ENCODE assay signal across 15 cellular contexts in genomic region chr12:111284709-111285108, GRCh38.
A peak's percentile ranks its signal among the peaks of the same experiment; 100 is the strongest.
DNase-seq lines count a peak whose midpoint lies in the region; ATAC-seq, FAIRE-seq and TF ChIP-seq lines count a peak whose summit lies in the region.
"Had no signal": no experiment of that assay in that cellular context is flagged by ENCODE, and none has a peak within 500 bp of the region (broad histone marks: within the 10 kb centered on the region; RNA-seq: fewer than 3 reads in every experiment).

No MANE protein-coding gene starts in this region.

- WGBS in HepG2 (ENCODE audit: low lambda C conversion rate) = 9% methylated on average over 11 of the region's 11 CpGs
- WGBS in right lobe of liver (ENCODE audit: insufficient coverage, low coverage, low lambda C conversion rate, missing lambda C conversion rate) = 58% methylated on average over 7 of the region's 11 CpGs
- WGBS in neuronal stem cell (ENCODE audit: extremely low coverage in 2 of 2, insufficient read length in 2 of 2, insufficient replicate concordance in 1 of 2), 2 donors = no CpG with 5 or more reads among the region's 11 CpGs
- 67 to 75% methylated on average over 3 to 11 of the region's 11 CpGs for WGBS in transverse colon (ENCODE audit: low coverage in 1 of 2), 2 donors
- WGBS in testis, 2 donors = 79 to 83% methylated on average over 11 of the region's 11 CpGs

- POLR2A ChIA-PET in HepG2 (lab: Yijun Ruan, JAX) = no interaction called here

- no peak overlapping the region for H2BK120ac ChIP-seq in neuronal stem cell (ENCODE audit: low read depth, low read length)

- H3K27ac ChIP-seq in HepG2 (ENCODE audit: extremely low read length, insufficient read depth, low read length) (no peak overlapping the region), right lobe of liver (no peak overlapping the region), neuronal stem cell (replicated peaks; ENCODE audit: low read length) (peak overlapping the region; percentile 29), transverse colon (no peak overlapping the region), testis (no peak overlapping the region)
- H3K27ac ChIP-seq: 22Rv1, BLaER1 had no signal

- no peak for TF ChIP-seq RAD21 in HepG2 (CRISPR knock-in tag; IDR thresholded peaks at IDR 0.05)

- H3K9me3 ChIP-seq in HepG2 (ENCODE audit: low read length) (peaks cover 15% of the 10 kb centered on the region), right lobe of liver (no peaks in the 10 kb centered on the region), neuronal stem cell (replicated peaks in 1 of 2; ENCODE audit: control insufficient read depth in 2 of 2, insufficient read depth in 1 of 2, low read depth in 1 of 2, low read length in 2 of 2) (peaks cover 3 to 7% of the 10 kb centered on the region in 2 donors), BE2C (no peaks in the 10 kb centered on the region), transverse colon (peaks cover 0 to 3% of the 10 kb centered on the region in 2 donors), testis (no peaks in the 10 kb centered on the region)
- H3K9me3 ChIP-seq: Caco-2, HAP-1 had no signal

- H3K23ac ChIP-seq in neuronal stem cell (ENCODE audit: low read depth, low read length, poor library complexity) = no peak overlapping the region

- no peak for TF ChIP-seq EP300 in HepG2 (IDR thresholded peaks at IDR 0.05; ENCODE audit: low read depth in 2 of 2, low read length in 2 of 2)
- TF ChIP-seq EP300 in HepG2 (CRISPR knock-in tag; IDR thresholded peaks at IDR 0.05; ENCODE audit: borderline replicate concordance) = no peak
- TF ChIP-seq EP300 in transverse colon (IDR thresholded peaks at IDR 0.05; ENCODE audit: low read depth) = no peak

- H3K79me1 ChIP-seq in neuronal stem cell (ENCODE audit: low read depth, low read length) = no peaks in the 10 kb centered on the region

- no peak overlapping the region for H3K4me2 ChIP-seq in HepG2 (ENCODE audit: low read depth, low read length)
- no peak overlapping the region for H3K4me2 ChIP-seq in neuronal stem cell (ENCODE audit: insufficient read depth, low read length, poor library complexity, severe bottlenecking)
- H3K4me2 ChIP-seq: BLaER1 had no signal

- BruUV-seq in HepG2 (replicated peaks; lab: Mats Ljungman, UMichigan) = no TSS peak

- H2AK5ac ChIP-seq in neuronal stem cell (ENCODE audit: low read depth, low read length) = no peak overlapping the region

- DNase-seq in HepG2 (ENCODE audit: low spot score) = no peak
- DNase-seq in right lobe of liver = no peak
- no peak for DNase-seq in neuronal stem cell (ENCODE audit: low spot score)
- no peak for DNase-seq in BE2C
- DNase-seq in transverse colon = no peak
- DNase-seq in testis = no peak
- DNase-seq: Caco-2; CD8-positive, alpha-beta memory T cell; GF-D8; HFFc6 had no signal

- H3K36me3 Mint-ChIP-seq in brain = peaks cover 15% of the 10 kb centered on the region

- H3K36me3 ChIP-seq in HepG2 (replicated peaks in 1 of 2; ENCODE audit: control insufficient read depth in 1 of 2, insufficient read depth in 2 of 2, low read length in 2 of 2) (no peaks in the 10 kb centered on the region), right lobe of liver (no peaks in the 10 kb centered on the region), neuronal stem cell (replicated peaks in 1 of 2; ENCODE audit: control insufficient read depth in 2 of 2, insufficient read depth in 2 of 2, low read length in 2 of 2) (no peaks in the 10 kb centered on the region), BE2C (no peaks in the 10 kb centered on the region), transverse colon (no peaks in the 10 kb centered on the region), testis (ENCODE audit: low read depth, missing control alignments) (no peaks in the 10 kb centered on the region)
- H3K36me3 ChIP-seq: BLaER1, HAP-1 had no signal

- peak; percentile 58 for ATAC-seq in HepG2
- no peak for ATAC-seq in right lobe of liver

- no peak overlapping the region for H2BK15ac ChIP-seq in neuronal stem cell (ENCODE audit: low read length)

- no peak for TF ChIP-seq CTCF in HepG2 (CRISPR knock-in tag; IDR thresholded peaks at IDR 0.05)
- TF ChIP-seq CTCF in right lobe of liver (IDR thresholded peaks at IDR 0.05) = no peak
- TF ChIP-seq CTCF in brain (conservative IDR thresholded peaks at IDR 0.05) = no peak
- no peak for TF ChIP-seq CTCF in BE2C (IDR thresholded peaks at IDR 0.05; ENCODE audit: low read depth, low read length)
- no peak for TF ChIP-seq CTCF in transverse colon (IDR thresholded peaks at IDR 0.05)
- TF ChIP-seq CTCF in testis (IDR thresholded peaks at IDR 0.05) = no peak

- no peak overlapping the region for H2BK5ac ChIP-seq in neuronal stem cell (ENCODE audit: low read length)

- CTCF ChIA-PET in HepG2 (lab: Yijun Ruan, JAX; ENCODE audit: low intra/inter-chr PET ratio, low total read pairs) = no interaction called here

- H3K4ac ChIP-seq in neuronal stem cell (ENCODE audit: low read length) = no peak overlapping the region

- H3K4me3 Mint-ChIP-seq in brain = no peak overlapping the region
- H3K4me3 Mint-ChIP-seq: CD8-positive, alpha-beta memory T cell; HFFc6 had no signal

- no peak overlapping the region for H4K91ac ChIP-seq in neuronal stem cell (ENCODE audit: low read depth, low read length, poor library complexity)

- H2BK12ac ChIP-seq in neuronal stem cell (ENCODE audit: low read length) = no peak overlapping the region

- no peak for FAIRE-seq in HepG2 (lab: Jason Lieb, UNC)
- FAIRE-seq: GM19239 had no signal

- peaks cover 2% of the 10 kb centered on the region for H3K27me3 Mint-ChIP-seq in brain

- peaks cover 8 to 29% of the 10 kb centered on the region in 2 experiments for H3K27me3 ChIP-seq in HepG2 (ENCODE audit: control insufficient read depth in 1 of 2, insufficient read depth in 2 of 2, low read length in 2 of 2)
- H3K27me3 ChIP-seq in right lobe of liver = no peaks in the 10 kb centered on the region
- H3K27me3 ChIP-seq in neuronal stem cell (ENCODE audit: control insufficient read depth in 3 of 3, insufficient read depth in 3 of 3, low read depth in 1 of 3, low read length in 3 of 3) = no peaks in the 10 kb centered on the region
- no peaks in the 10 kb centered on the region; the same call in 1 of the 2 replicates for H3K27me3 ChIP-seq in BE2C
- H3K27me3 ChIP-seq in transverse colon = peaks cover 7% of the 10 kb centered on the region
- H3K27me3 ChIP-seq in testis = no peaks in the 10 kb centered on the region
- H3K27me3 ChIP-seq: BLaER1 had no signal

- H3K9ac ChIP-seq in HepG2 (ENCODE audit: insufficient read depth, low read depth, low read length) = no peak overlapping the region
- H3K9ac ChIP-seq in neuronal stem cell (ENCODE audit: low read depth, low read length, poor library complexity) = no peak overlapping the region
- H3K9ac ChIP-seq: BLaER1 had no signal

- H4K20me1 ChIP-seq in HepG2 (ENCODE audit: insufficient read depth, low read length) = no peaks in the 10 kb centered on the region
- H4K20me1 ChIP-seq: BLaER1 had no signal

- no peak overlapping the region for H4K8ac ChIP-seq in neuronal stem cell (ENCODE audit: low read depth, low read length)

- in situ Hi-C loops in HepG2 (cut with HindIII; ENCODE audit: extremely low pct_ligation_motif_present, low pct_unique_long_range_greater_than_20kb) (no loop called here), transverse colon (cut with MboI; ENCODE audit: low pct_ligation_motif_present in 1 of 4, low pct_unique_long_range_greater_than_20kb in 1 of 4, low sequenced_read_pairs in 3 of 4) (no loop called here)

- H3K4me3 ChIP-seq in HepG2 (replicated peaks in 1 of 3; ENCODE audit: insufficient read depth in 1 of 3, low read depth in 2 of 3, low read length in 3 of 3) (no peak overlapping the region), right lobe of liver (no peak overlapping the region), neuronal stem cell (ENCODE audit: low read length in 2 of 2) (no peak overlapping the region), BE2C (ENCODE audit: low read depth, low read length) (no peak overlapping the region), transverse colon (no peak overlapping the region), testis (no peak overlapping the region)
- H3K4me3 ChIP-seq: BLaER1, HAP-1 had no signal

- H3K14ac ChIP-seq in neuronal stem cell (ENCODE audit: low read length) = no peak overlapping the region

- peak overlapping the region in 3 of 5 experiments; percentile 16 to 52 (median 35) for H3K27ac Mint-ChIP-seq in brain
- H3K27ac Mint-ChIP-seq: HFFc6 had no signal

- H3K4me1 ChIP-seq in HepG2 (ENCODE audit: insufficient read depth, low read length) (no peaks in the 10 kb centered on the region), right lobe of liver (no peaks in the 10 kb centered on the region), neuronal stem cell (ENCODE audit: control insufficient read depth in 2 of 2, insufficient read depth in 1 of 2, low read depth in 1 of 2, low read length in 2 of 2) (peaks cover 10 to 22% of the 10 kb centered on the region in 2 donors), BE2C (no peaks in the 10 kb centered on the region), transverse colon (no peaks in the 10 kb centered on the region), testis (no peaks in the 10 kb centered on the region)
- H3K4me1 ChIP-seq: BLaER1, Caco-2, HAP-1 had no signal

- H3K79me2 ChIP-seq in HepG2 (ENCODE audit: insufficient read depth, low read length) = no peaks in the 10 kb centered on the region

- peaks cover 34% of the 10 kb centered on the region for H3K4me1 Mint-ChIP-seq in brain
- H3K4me1 Mint-ChIP-seq: CD8-positive, alpha-beta memory T cell had no signal

- H3K18ac ChIP-seq in neuronal stem cell (ENCODE audit: low read length) = peak overlapping the region; percentile 9

- TF ChIP-seq POLR2A in HepG2 (IDR thresholded peaks at IDR 0.05; ENCODE audit: insufficient read depth in 1 of 2, low read depth in 2 of 2, low read length in 2 of 2) (no peak), right lobe of liver (IDR thresholded peaks at IDR 0.05) (no peak), transverse colon (IDR thresholded peaks at IDR 0.05) (no peak), testis (IDR thresholded peaks at IDR 0.05) (no peak)

- intact Hi-C loops in HepG2 (cut with micrococcal nuclease; ENCODE audit: unreplicated experiment) (no loop called here), right lobe of liver (cut with DNase I) (no loop called here), transverse colon (cut with DNase I; ENCODE audit: low total_unique reads) (no loop called here), testis (cut with DNase I; ENCODE audit: low total_unique reads) (no loop called here)

- H3K9me3 Mint-ChIP-seq in brain = peaks cover 4 to 13% (median 11%) of the 10 kb centered on the region in 5 experiments

- H2AFZ ChIP-seq in HepG2 (ENCODE audit: low read length) = no peak overlapping the region
- H2AFZ ChIP-seq in neuronal stem cell (ENCODE audit: low read length) = no peak overlapping the region

TF ChIP-seq in HepG2, 621 proteins besides CTCF, POLR2A, EP300 and RAD21 (continues in another document):
- TF ChIP-seq, protein P1, sequence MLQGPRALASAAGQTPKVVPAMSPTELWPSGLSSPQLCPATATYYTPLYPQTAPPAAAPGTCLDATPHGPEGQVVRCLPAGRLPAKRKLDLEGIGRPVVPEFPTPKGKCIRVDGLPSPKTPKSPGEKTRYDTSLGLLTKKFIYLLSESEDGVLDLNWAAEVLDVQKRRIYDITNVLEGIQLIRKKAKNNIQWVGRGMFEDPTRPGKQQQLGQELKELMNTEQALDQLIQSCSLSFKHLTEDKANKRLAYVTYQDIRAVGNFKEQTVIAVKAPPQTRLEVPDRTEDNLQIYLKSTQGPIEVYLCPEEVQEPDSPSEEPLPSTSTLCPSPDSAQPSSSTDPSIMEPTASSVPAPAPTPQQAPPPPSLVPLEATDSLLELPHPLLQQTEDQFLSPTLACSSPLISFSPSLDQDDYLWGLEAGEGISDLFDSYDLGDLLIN (CRISPR knock-in tag; IDR thresholded peaks at IDR 0.05; ENCODE audit: borderline replicate concordance) = no peak
